ENCODE assay signal across 1 cellular context in the genomic region with DNA sequence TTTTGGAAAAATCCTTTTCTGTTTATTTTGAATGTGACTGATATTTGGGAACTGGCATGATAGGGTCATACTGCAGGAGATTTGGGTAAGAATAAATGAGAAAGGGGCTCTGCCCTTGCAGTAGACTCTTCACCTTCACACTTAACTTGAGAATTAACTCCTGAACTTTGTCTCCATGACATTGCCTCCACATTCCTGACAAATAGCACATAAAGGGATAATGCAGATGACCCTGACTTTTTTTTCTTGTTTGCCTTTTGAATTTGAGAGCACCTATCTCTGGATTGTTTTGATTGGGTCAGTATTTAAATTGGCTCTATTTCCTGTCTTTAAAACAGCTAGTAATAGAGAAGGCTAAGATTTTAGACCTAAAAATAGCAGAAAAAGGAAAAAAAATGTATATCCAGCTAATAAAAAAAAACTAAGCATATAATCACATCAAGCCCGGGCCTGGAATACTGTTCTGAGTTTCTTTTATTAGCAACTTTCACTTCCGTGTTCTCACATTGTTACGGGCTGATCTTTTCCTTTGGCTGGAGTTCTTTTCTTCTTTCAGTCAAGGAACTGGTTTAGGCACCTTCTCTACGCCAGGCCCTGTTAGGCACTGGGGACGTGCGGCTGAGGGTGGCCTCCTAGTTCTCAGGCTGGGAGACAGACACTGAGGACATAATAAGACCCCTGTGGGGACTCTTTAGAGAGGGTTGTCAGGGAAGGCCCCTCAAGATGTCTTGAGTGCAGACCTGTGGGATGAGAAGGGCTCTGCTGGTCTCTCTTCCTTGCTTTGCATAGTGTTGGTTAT.
TF ChIP-seq lines count a peak whose summit lies in the region.

No MANE protein-coding gene starts in this region.

TF ChIP-seq in HepG2, 621 proteins besides CTCF, POLR2A, EP300 and RAD21 (continues in another document):
- TF ChIP-seq TBX2 (CRISPR knock-in tag; IDR thresholded peaks at IDR 0.05; ENCODE audit: borderline replicate concordance) (peak; percentile 44; the same call in 1 of the 2 replicates), FOXA1 (IDR thresholded peaks at IDR 0.05) (no peak), FOXA1 (CRISPR knock-in tag; IDR thresholded peaks at IDR 0.05) (0 out of 2 replicates have a peak, but pooled peaks have one; percentile 6), HDAC2 (CRISPR knock-in tag; IDR thresholded peaks at IDR 0.05) (peak; percentile 24; the same call in 1 of the 2 replicates), HNF4A (CRISPR knock-in tag; IDR thresholded peaks at IDR 0.05) (peak; percentile 83), ZKSCAN5 (CRISPR knock-in tag; IDR thresholded peaks at IDR 0.05) (peak; percentile 86), RARA (CRISPR knock-in tag; IDR thresholded peaks at IDR 0.05) (peak; percentile 68), MIXL1 (CRISPR knock-in tag; IDR thresholded peaks at IDR 0.05) (peak; percentile 95), PHF21A (CRISPR knock-in tag; IDR thresholded peaks at IDR 0.05) (peak; percentile 37; the same call in 1 of the 2 replicates), PPARG (CRISPR knock-in tag; conservative IDR thresholded peaks at IDR 0.05) (peak; percentile 86), PITX1 (CRISPR knock-in tag; IDR thresholded peaks at IDR 0.05) (peak; percentile 34; the same call in 1 of the 2 replicates), ISL2 (CRISPR knock-in tag; IDR thresholded peaks at IDR 0.05) (peak; percentile 47; the same call in 1 of the 2 replicates), GATAD2A (CRISPR knock-in tag; IDR thresholded peaks at IDR 0.05) (peak; percentile 49; the same call in 1 of the 2 replicates), TBX3 (IDR thresholded peaks at IDR 0.05; ENCODE audit: borderline replicate concordance) (peak; percentile 57; the same call in 1 of the 2 replicates), ELF4 (CRISPR knock-in tag; IDR thresholded peaks at IDR 0.05; ENCODE audit: borderline replicate concordance) (no peak), RXRB (CRISPR knock-in tag; IDR thresholded peaks at IDR 0.05; ENCODE audit: borderline replicate concordance) (peak; percentile 51; the same call in 1 of the 2 replicates), ESRRA (CRISPR knock-in tag; IDR thresholded peaks at IDR 0.05; ENCODE audit: low read depth) (0 out of 2 replicates have a peak, but pooled peaks have one; percentile 33), FOXP1 (IDR thresholded peaks at IDR 0.05) (no peak), FOXP1 (CRISPR knock-in tag; IDR thresholded peaks at IDR 0.05) (peak; percentile 46; the same call in 1 of the 2 replicates), ZNF790 (CRISPR knock-in tag; IDR thresholded peaks at IDR 0.05; ENCODE audit: borderline replicate concordance) (no peak)
- TF ChIP-seq, protein P1, sequence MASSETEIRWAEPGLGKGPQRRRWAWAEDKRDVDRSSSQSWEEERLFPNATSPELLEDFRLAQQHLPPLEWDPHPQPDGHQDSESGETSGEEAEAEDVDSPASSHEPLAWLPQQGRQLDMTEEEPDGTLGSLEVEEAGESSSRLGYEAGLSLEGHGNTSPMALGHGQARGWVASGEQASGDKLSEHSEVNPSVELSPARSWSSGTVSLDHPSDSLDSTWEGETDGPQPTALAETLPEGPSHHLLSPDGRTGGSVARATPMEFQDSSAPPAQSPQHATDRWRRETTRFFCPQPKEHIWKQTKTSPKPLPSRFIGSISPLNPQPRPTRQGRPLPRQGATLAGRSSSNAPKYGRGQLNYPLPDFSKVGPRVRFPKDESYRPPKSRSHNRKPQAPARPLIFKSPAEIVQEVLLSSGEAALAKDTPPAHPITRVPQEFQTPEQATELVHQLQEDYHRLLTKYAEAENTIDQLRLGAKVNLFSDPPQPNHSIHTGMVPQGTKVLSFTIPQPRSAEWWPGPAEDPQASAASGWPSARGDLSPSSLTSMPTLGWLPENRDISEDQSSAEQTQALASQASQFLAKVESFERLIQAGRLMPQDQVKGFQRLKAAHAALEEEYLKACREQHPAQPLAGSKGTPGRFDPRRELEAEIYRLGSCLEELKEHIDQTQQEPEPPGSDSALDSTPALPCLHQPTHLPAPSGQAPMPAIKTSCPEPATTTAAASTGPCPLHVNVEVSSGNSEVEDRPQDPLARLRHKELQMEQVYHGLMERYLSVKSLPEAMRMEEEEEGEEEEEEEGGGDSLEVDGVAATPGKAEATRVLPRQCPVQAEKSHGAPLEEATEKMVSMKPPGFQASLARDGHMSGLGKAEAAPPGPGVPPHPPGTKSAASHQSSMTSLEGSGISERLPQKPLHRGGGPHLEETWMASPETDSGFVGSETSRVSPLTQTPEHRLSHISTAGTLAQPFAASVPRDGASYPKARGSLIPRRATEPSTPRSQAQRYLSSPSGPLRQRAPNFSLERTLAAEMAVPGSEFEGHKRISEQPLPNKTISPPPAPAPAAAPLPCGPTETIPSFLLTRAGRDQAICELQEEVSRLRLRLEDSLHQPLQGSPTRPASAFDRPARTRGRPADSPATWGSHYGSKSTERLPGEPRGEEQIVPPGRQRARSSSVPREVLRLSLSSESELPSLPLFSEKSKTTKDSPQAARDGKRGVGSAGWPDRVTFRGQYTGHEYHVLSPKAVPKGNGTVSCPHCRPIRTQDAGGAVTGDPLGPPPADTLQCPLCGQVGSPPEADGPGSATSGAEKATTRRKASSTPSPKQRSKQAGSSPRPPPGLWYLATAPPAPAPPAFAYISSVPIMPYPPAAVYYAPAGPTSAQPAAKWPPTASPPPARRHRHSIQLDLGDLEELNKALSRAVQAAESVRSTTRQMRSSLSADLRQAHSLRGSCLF (CRISPR knock-in tag; IDR thresholded peaks at IDR 0.05; ENCODE audit: borderline replicate concordance), result no peak
- TF ChIP-seq, protein P2, sequence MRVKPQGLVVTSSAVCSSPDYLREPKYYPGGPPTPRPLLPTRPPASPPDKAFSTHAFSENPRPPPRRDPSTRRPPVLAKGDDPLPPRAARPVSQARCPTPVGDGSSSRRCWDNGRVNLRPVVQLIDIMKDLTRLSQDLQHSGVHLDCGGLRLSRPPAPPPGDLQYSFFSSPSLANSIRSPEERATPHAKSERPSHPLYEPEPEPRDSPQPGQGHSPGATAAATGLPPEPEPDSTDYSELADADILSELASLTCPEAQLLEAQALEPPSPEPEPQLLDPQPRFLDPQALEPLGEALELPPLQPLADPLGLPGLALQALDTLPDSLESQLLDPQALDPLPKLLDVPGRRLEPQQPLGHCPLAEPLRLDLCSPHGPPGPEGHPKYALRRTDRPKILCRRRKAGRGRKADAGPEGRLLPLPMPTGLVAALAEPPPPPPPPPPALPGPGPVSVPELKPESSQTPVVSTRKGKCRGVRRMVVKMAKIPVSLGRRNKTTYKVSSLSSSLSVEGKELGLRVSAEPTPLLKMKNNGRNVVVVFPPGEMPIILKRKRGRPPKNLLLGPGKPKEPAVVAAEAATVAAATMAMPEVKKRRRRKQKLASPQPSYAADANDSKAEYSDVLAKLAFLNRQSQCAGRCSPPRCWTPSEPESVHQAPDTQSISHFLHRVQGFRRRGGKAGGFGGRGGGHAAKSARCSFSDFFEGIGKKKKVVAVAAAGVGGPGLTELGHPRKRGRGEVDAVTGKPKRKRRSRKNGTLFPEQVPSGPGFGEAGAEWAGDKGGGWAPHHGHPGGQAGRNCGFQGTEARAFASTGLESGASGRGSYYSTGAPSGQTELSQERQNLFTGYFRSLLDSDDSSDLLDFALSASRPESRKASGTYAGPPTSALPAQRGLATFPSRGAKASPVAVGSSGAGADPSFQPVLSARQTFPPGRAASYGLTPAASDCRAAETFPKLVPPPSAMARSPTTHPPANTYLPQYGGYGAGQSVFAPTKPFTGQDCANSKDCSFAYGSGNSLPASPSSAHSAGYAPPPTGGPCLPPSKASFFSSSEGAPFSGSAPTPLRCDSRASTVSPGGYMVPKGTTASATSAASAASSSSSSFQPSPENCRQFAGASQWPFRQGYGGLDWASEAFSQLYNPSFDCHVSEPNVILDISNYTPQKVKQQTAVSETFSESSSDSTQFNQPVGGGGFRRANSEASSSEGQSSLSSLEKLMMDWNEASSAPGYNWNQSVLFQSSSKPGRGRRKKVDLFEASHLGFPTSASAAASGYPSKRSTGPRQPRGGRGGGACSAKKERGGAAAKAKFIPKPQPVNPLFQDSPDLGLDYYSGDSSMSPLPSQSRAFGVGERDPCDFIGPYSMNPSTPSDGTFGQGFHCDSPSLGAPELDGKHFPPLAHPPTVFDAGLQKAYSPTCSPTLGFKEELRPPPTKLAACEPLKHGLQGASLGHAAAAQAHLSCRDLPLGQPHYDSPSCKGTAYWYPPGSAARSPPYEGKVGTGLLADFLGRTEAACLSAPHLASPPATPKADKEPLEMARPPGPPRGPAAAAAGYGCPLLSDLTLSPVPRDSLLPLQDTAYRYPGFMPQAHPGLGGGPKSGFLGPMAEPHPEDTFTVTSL (CRISPR knock-in tag; IDR thresholded peaks at IDR 0.05; ENCODE audit: borderline replicate concordance), result 0 out of 2 replicates have a peak, but pooled peaks have one; percentile 28
- TF ChIP-seq, protein P3, sequence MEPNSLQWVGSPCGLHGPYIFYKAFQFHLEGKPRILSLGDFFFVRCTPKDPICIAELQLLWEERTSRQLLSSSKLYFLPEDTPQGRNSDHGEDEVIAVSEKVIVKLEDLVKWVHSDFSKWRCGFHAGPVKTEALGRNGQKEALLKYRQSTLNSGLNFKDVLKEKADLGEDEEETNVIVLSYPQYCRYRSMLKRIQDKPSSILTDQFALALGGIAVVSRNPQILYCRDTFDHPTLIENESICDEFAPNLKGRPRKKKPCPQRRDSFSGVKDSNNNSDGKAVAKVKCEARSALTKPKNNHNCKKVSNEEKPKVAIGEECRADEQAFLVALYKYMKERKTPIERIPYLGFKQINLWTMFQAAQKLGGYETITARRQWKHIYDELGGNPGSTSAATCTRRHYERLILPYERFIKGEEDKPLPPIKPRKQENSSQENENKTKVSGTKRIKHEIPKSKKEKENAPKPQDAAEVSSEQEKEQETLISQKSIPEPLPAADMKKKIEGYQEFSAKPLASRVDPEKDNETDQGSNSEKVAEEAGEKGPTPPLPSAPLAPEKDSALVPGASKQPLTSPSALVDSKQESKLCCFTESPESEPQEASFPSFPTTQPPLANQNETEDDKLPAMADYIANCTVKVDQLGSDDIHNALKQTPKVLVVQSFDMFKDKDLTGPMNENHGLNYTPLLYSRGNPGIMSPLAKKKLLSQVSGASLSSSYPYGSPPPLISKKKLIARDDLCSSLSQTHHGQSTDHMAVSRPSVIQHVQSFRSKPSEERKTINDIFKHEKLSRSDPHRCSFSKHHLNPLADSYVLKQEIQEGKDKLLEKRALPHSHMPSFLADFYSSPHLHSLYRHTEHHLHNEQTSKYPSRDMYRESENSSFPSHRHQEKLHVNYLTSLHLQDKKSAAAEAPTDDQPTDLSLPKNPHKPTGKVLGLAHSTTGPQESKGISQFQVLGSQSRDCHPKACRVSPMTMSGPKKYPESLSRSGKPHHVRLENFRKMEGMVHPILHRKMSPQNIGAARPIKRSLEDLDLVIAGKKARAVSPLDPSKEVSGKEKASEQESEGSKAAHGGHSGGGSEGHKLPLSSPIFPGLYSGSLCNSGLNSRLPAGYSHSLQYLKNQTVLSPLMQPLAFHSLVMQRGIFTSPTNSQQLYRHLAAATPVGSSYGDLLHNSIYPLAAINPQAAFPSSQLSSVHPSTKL (CRISPR knock-in tag; IDR thresholded peaks at IDR 0.05), result peak; percentile 72
- TF ChIP-seq, protein P4, sequence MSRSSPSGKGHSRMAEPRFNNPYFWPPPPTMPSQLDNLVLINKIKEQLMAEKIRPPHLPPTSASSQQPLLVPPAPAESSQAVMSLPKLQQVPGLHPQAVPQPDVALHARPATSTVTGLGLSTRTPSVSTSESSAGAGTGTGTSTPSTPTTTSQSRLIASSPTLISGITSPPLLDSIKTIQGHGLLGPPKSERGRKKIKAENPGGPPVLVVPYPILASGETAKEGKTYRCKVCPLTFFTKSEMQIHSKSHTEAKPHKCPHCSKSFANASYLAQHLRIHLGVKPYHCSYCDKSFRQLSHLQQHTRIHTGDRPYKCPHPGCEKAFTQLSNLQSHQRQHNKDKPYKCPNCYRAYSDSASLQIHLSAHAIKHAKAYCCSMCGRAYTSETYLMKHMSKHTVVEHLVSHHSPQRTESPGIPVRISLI (CRISPR knock-in tag; IDR thresholded peaks at IDR 0.05; ENCODE audit: borderline replicate concordance), result peak; percentile 94
- TF ChIP-seq, protein P5, sequence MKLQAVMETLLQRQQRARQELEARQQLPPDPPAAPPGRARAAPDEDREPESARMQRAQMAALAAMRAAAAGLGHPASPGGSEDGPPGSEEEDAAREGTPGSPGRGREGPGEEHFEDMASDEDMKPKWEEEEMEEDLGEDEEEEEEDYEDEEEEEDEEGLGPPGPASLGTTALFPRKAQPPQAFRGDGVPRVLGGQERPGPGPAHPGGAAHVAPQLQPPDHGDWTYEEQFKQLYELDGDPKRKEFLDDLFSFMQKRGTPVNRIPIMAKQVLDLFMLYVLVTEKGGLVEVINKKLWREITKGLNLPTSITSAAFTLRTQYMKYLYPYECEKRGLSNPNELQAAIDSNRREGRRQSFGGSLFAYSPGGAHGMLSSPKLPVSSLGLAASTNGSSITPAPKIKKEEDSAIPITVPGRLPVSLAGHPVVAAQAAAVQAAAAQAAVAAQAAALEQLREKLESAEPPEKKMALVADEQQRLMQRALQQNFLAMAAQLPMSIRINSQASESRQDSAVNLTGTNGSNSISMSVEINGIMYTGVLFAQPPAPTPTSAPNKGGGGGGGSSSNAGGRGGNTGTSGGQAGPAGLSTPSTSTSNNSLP (IDR thresholded peaks at IDR 0.05; ENCODE audit: low read depth, low read length), result peak; percentile 91
- TF ChIP-seq, protein P6, sequence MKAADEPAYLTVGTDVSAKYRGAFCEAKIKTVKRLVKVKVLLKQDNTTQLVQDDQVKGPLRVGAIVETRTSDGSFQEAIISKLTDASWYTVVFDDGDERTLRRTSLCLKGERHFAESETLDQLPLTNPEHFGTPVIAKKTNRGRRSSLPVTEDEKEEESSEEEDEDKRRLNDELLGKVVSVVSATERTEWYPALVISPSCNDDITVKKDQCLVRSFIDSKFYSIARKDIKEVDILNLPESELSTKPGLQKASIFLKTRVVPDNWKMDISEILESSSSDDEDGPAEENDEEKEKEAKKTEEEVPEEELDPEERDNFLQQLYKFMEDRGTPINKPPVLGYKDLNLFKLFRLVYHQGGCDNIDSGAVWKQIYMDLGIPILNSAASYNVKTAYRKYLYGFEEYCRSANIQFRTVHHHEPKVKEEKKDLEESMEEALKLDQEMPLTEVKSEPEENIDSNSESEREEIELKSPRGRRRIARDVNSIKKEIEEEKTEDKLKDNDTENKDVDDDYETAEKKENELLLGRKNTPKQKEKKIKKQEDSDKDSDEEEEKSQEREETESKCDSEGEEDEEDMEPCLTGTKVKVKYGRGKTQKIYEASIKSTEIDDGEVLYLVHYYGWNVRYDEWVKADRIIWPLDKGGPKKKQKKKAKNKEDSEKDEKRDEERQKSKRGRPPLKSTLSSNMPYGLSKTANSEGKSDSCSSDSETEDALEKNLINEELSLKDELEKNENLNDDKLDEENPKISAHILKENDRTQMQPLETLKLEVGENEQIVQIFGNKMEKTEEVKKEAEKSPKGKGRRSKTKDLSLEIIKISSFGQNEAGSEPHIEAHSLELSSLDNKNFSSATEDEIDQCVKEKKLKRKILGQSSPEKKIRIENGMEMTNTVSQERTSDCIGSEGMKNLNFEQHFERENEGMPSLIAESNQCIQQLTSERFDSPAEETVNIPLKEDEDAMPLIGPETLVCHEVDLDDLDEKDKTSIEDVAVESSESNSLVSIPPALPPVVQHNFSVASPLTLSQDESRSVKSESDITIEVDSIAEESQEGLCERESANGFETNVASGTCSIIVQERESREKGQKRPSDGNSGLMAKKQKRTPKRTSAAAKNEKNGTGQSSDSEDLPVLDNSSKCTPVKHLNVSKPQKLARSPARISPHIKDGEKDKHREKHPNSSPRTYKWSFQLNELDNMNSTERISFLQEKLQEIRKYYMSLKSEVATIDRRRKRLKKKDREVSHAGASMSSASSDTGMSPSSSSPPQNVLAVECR (CRISPR knock-in tag; IDR thresholded peaks at IDR 0.05; ENCODE audit: borderline replicate concordance), result no peak
- TF ChIP-seq, protein P7, sequence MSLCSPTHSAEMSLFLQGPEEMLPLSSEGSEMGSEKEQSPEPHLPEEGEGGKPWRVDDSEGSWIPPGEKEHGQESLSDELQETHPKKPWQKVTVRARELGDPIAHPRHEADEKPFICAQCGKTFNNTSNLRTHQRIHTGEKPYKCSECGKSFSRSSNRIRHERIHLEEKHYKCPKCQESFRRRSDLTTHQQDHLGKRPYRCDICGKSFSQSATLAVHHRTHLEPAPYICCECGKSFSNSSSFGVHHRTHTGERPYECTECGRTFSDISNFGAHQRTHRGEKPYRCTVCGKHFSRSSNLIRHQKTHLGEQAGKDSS (CRISPR knock-in tag; IDR thresholded peaks at IDR 0.05; ENCODE audit: borderline replicate concordance, low read depth), result no peak
